In the genomic region with DNA sequence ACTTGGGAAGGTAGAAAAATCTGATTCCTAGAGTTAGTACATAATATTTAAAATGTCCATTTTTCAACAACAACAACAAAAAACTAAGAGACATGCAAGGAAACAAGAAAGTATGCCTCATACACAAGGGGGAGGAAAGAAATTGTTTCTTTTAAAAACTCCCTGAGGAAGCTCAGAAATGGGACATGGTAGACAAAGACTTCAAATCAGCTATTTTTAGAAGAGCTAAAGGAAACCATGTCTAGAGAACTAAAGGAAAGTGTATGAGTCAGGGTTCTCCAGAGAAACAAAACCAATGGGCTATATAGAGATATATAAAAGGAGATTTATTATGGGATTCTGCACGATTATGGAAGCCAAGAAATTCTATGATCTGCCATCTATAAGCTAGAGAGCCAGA, we compare ENCODE assay signal across 10 cellular contexts.
"Had no signal": no experiment of that assay in that cellular context is flagged by ENCODE, and none has a peak within 500 bp of the region (broad histone marks: within the 10 kb centered on the region; RNA-seq: fewer than 3 reads in every experiment).

No MANE protein-coding gene starts in this region.

- H3K4me1 Mint-ChIP-seq: IgD-negative memory B cell had no signal

- H3K9me3 Mint-ChIP-seq: HFFc6 had no signal

- H3K9me3 ChIP-seq: HAP-1 had no signal

- ATAC-seq: HCT116, HepG2 had no signal

- H3K4me3 ChIP-seq: GM23248, HAP-1 had no signal

- H3K27ac Mint-ChIP-seq: HFFc6, IgD-negative memory B cell had no signal

- H2AFZ ChIP-seq: GM23248 had no signal

- H3K9ac ChIP-seq: GM23248 had no signal

- H3K36me3 Mint-ChIP-seq: IgD-negative memory B cell had no signal

- DNase-seq: GM23248, GOT3, H7, HFFc6, KBM-7 had no signal

- H3K27ac ChIP-seq: GM23248, HL-60 had no signal

- H3K4me3 Mint-ChIP-seq: HFFc6, IgD-negative memory B cell had no signal

- H3K36me3 ChIP-seq: HAP-1 had no signal

- H3K4me1 ChIP-seq: HAP-1 had no signal

- FAIRE-seq: HepG2 had no signal
